Comparison of ENCODE assay signal across 10 cellular contexts in the genomic region with DNA sequence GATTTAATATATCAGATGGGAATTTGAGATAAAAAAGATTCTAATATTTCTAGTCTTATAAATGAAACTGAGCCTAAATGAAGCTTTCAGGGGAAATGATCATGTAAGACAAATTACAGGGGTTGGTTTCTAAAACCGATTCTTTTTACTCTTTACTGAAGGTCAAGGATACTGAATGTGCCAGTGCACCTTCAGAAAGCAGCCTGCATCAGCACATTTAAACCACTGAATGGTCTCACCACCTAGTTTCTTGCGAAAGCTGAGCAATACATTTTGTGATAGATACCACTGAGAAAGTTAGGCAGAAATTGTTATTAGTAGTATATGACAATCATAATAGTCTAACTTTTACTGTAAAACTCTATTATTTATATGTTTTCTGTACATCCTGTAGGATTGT.
"Had no signal": no experiment of that assay in that cellular context is flagged by ENCODE, and none has a peak within 500 bp of the region (broad histone marks: within the 10 kb centered on the region; RNA-seq: fewer than 3 reads in every experiment).

No MANE protein-coding gene starts in this region.

- FAIRE-seq: H54 had no signal

- H3K9ac ChIP-seq: GM23248 had no signal

- H3K4me3 ChIP-seq: GM23248, GM23338, HAP-1 had no signal

- H2AFZ ChIP-seq: GM23248, GM23338 had no signal

- ATAC-seq: GM23338, HCT116 had no signal

- H3K27ac ChIP-seq: GM23248 had no signal

- H3K36me3 ChIP-seq: HAP-1 had no signal

- DNase-seq: GM23248, GOT3, H7, H9, HCEC 1CT, HFFc6 had no signal

- H3K9me3 ChIP-seq: HAP-1 had no signal

- H3K4me1 ChIP-seq: HAP-1 had no signal

- H3K4me2 ChIP-seq: GM23338 had no signal
